ENCODE assay signal across 29 cellular contexts in genomic region chr18:49371786-49372185, GRCh38.
"Had no signal": no experiment of that assay in that cellular context is flagged by ENCODE, and none has a peak within 500 bp of the region (broad histone marks: within the 10 kb centered on the region; RNA-seq: fewer than 3 reads in every experiment).

No MANE protein-coding gene starts in this region.

- H3K27ac ChIP-seq: breast epithelium, epithelial cell of prostate, esophagus squamous epithelium, heart left ventricle, ovary, suprapubic skin, tibial artery, upper lobe of right lung had no signal

- H3K27me3 ChIP-seq: breast epithelium, esophagus squamous epithelium, heart left ventricle, ovary, suprapubic skin, tibial artery, upper lobe of right lung had no signal

- H3K4me1 ChIP-seq: breast epithelium, heart left ventricle, suprapubic skin, upper lobe of right lung had no signal

- H3K9me3 ChIP-seq: breast epithelium, esophagus squamous epithelium, heart left ventricle, ovary, suprapubic skin, tibial artery, upper lobe of right lung had no signal

- H3K36me3 ChIP-seq: breast epithelium, ovary, upper lobe of right lung had no signal

- DNase-seq: activated CD4-positive, alpha-beta T cell treated with anti-CD3 and anti-CD28 coated beads for 36 hours; activated CD4-positive, alpha-beta T cell treated with anti-CD3 and anti-CD28 coated beads, Interleukin-2, amount 50 U/mL, for 4 hours; activated CD4-positive, CD25-positive, alpha-beta regulatory T cell; activated CD8-positive, alpha-beta memory T cell treated with anti-CD3 and anti-CD28 coated beads for 24 hours; activated gamma-delta T cell; activated naive CD4-positive, alpha-beta T cell treated with anti-CD3 and anti-CD28 coated beads, Interleukin-2, amount 10 ng/mL, durations not matched to agents 7 days and 5 days; activated naive CD8-positive, alpha-beta T cell treated with anti-CD3 and anti-CD28 coated beads, Interleukin-2, amount 10 ng/mL, durations not matched to agents 7 days and 5 days; amniotic stem cell; central memory CD4-positive, alpha-beta T cell; effector CD8-positive, alpha-beta T cell; esophagus squamous epithelium; foreskin fibroblast; heart left ventricle; hypothalamus; immature natural killer cell; kidney; left colon; mammary epithelial cell; naive B cell; ovary; stimulated activated CD4-positive, alpha-beta T cell treated with anti-CD3 and anti-CD28 coated beads, Interleukin-15, amount 100 ng/mL, for 24 hours; stimulated activated CD4-positive, alpha-beta T cell treated with anti-CD3 and anti-CD28 coated beads, Interleukin-2, amount 100 ng/mL, for 24 hours; stimulated activated naive CD4-positive, alpha-beta T cell; T-helper 1 cell; tibial artery; upper lobe of right lung had no signal

- H3K4me3 ChIP-seq: breast epithelium, esophagus squamous epithelium, heart left ventricle, ovary, suprapubic skin, tibial artery, upper lobe of right lung had no signal

- ATAC-seq: activated CD4-positive, alpha-beta T cell treated with anti-CD3 and anti-CD28 coated beads for 36 hours; heart left ventricle; left colon; upper lobe of right lung had no signal
